Comparison of ENCODE assay signal across 9 cellular contexts in genomic region chr16:81838794-81839193, GRCh38. TPM values are rescaled to one million over a fixed set of nuclear protein-coding genes. Genes with fewer than 3 reads are reported as not detected.
DNase-seq lines count a peak whose midpoint lies in the region; ATAC-seq lines count a peak whose summit lies in the region.
"Had no signal": no experiment of that assay in that cellular context is flagged by ENCODE, and none has a peak within 500 bp of the region (broad histone marks: within the 10 kb centered on the region; RNA-seq: fewer than 3 reads in every experiment).

No MANE protein-coding gene starts in this region.

- intact Hi-C loops in activated T-helper 2 cell treated with anti-CD3 and anti-CD28 coated beads, Interferon-gamma antibody, Interleukin-2, Interleukin-4, amounts not matched to agents 10 μg/mL and 5 μg/mL and 100 μg/mL, durations not matched to agents 14 hours and 24 hours and 36 hours (cut with micrococcal nuclease) = no loop called here
- intact Hi-C loops in posterior vena cava (cut with DNase I) = no loop called here

- peak; percentile 38 for DNase-seq in NCI-H226
- peak; percentile 36 to 79 for DNase-seq in lung microvascular endothelial cell (ENCODE audit: low read depth in 2 of 2)
- DNase-seq in AML-193 (lab: John Stamatoyannopoulos, UW) = no peak
- DNase-seq in HK-2 (ENCODE audit: unreplicated experiment) = no peak
- no peak for DNase-seq in activated T-helper 2 cell treated with anti-CD3 and anti-CD28 coated beads, Interferon-gamma antibody, Interleukin-2, Interleukin-4, amounts not matched to agents 10 μg/mL and 5 μg/mL and 100 μg/mL, durations not matched to agents 14 hours and 24 hours and 36 hours (ENCODE audit: low spot score)
- no peak for DNase-seq in posterior vena cava (ENCODE audit: low spot score)
- DNase-seq: NCI-H446 treated with DMSO at 0.1 percent for 48 hours had no signal

- no peak overlapping the region for H3K4me3 Mint-ChIP-seq in activated T-helper 2 cell treated with anti-CD3 and anti-CD28 coated beads, Interferon-gamma antibody, Interleukin-2, Interleukin-4, amounts not matched to agents 10 μg/mL and 5 μg/mL and 100 μg/mL, durations not matched to agents 14 hours and 24 hours and 36 hours (ENCODE audit: low read depth)

- no peaks in the 10 kb centered on the region for H3K36me3 Mint-ChIP-seq in activated T-helper 2 cell treated with anti-CD3 and anti-CD28 coated beads, Interferon-gamma antibody, Interleukin-2, Interleukin-4, amounts not matched to agents 10 μg/mL and 5 μg/mL and 100 μg/mL, durations not matched to agents 14 hours and 24 hours and 36 hours (ENCODE audit: low read depth)

- peaks cover 3% of the 10 kb centered on the region for H3K27me3 Mint-ChIP-seq in activated T-helper 2 cell treated with anti-CD3 and anti-CD28 coated beads, Interferon-gamma antibody, Interleukin-2, Interleukin-4, amounts not matched to agents 10 μg/mL and 5 μg/mL and 100 μg/mL, durations not matched to agents 14 hours and 24 hours and 36 hours (ENCODE audit: low read depth)

- H3K27ac Mint-ChIP-seq in activated T-helper 2 cell treated with anti-CD3 and anti-CD28 coated beads, Interferon-gamma antibody, Interleukin-2, Interleukin-4, amounts not matched to agents 10 μg/mL and 5 μg/mL and 100 μg/mL, durations not matched to agents 14 hours and 24 hours and 36 hours = no peak overlapping the region

- ATAC-seq in GM18517 (IDR thresholded peaks at IDR 0.05; ENCODE audit: unreplicated experiment) (peak; percentile 43), HG02678 (IDR thresholded peaks at IDR 0.05; ENCODE audit: unreplicated experiment) (peak; percentile 34)

- H3K9me3 Mint-ChIP-seq in activated T-helper 2 cell treated with anti-CD3 and anti-CD28 coated beads, Interferon-gamma antibody, Interleukin-2, Interleukin-4, amounts not matched to agents 10 μg/mL and 5 μg/mL and 100 μg/mL, durations not matched to agents 14 hours and 24 hours and 36 hours = no peaks in the 10 kb centered on the region

- peaks cover 5% of the 10 kb centered on the region for H3K4me1 Mint-ChIP-seq in activated T-helper 2 cell treated with anti-CD3 and anti-CD28 coated beads, Interferon-gamma antibody, Interleukin-2, Interleukin-4, amounts not matched to agents 10 μg/mL and 5 μg/mL and 100 μg/mL, durations not matched to agents 14 hours and 24 hours and 36 hours (ENCODE audit: low read depth)

RNA-seq across cellular contexts. Expression of gene PLCG2, which starts 59.7 kb away (rescaled TPM):
- 8.5 and 10.9 TPM in 2 replicates for total RNA-seq in lung microvascular endothelial cell
- 7.1 and 9.6 TPM in 2 replicates for total RNA-seq in activated T-helper 2 cell treated with anti-CD3 and anti-CD28 coated beads, Interferon-gamma antibody, Interleukin-2, Interleukin-4, amounts not matched to agents 10 μg/mL and 5 μg/mL and 100 μg/mL, durations not matched to agents 14 hours and 24 hours and 36 hours
- total RNA-seq in posterior vena cava = 10 to 100 TPM; 15.9 to 24.5 TPM

Comparison
In these comparisons a context has a peak if more than half of its experiments do, and no peak if none do; other contexts are left out.
1. DNase-seq: peak in NCI-H226 (single experiment) and lung microvascular endothelial cell (2 of 2); none in AML-193 (0 of 2), HK-2 (single experiment), activated T-helper 2 cell treated with anti-CD3 and anti-CD28 coated beads, Interferon-gamma antibody, Interleukin-2, Interleukin-4, amounts not matched to agents 10 μg/mL and 5 μg/mL and 100 μg/mL, durations not matched to agents 14 hours and 24 hours and 36 hours (single experiment) and posterior vena cava (single experiment).